In genomic region chr17:15399443-15399842, GRCh38 we compare ENCODE assay signal across 31 cellular contexts. TPM values are rescaled to one million over a fixed set of nuclear protein-coding genes. Genes with fewer than 3 reads are reported as not detected.
DNase-seq lines count a peak whose midpoint lies in the region; ATAC-seq and TF ChIP-seq lines count a peak whose summit lies in the region.
"Had no signal": no experiment of that assay in that cellular context is flagged by ENCODE, and none has a peak within 500 bp of the region (broad histone marks: within the 10 kb centered on the region; RNA-seq: fewer than 3 reads in every experiment).

No MANE protein-coding gene starts in this region.

- H3K36me3 Mint-ChIP-seq in CD8-positive, alpha-beta T cell: no peaks in the 10 kb centered on the region
- H3K36me3 Mint-ChIP-seq: mesothelial cell of epicardium; naive thymus-derived CD4-positive, alpha-beta T cell had no signal

- TF ChIP-seq POLR2A in sigmoid colon (IDR thresholded peaks at IDR 0.05): no peak

- peak overlapping the region; percentile 47 to 72 for H3K27ac ChIP-seq in right atrium auricular region
- no peak overlapping the region for H3K27ac ChIP-seq in right cardiac atrium (ENCODE audit: low read length)
- H3K27ac ChIP-seq in fibroblast of lung (ENCODE audit: insufficient read depth, low read length): no peak overlapping the region
- peak overlapping the region in 3 of 4 donors; percentile 66 to 70 (median 70) for H3K27ac ChIP-seq in sigmoid colon
- H3K27ac ChIP-seq in CD8-positive, alpha-beta T cell (ENCODE audit: low read depth, low read length): no peak overlapping the region
- H3K27ac ChIP-seq: A549, brain microvascular endothelial cell, left lung, thoracic aorta, uterus had no signal

- H3K27me3 ChIP-seq in right atrium auricular region: no peaks in the 10 kb centered on the region
- no peaks in the 10 kb centered on the region for H3K27me3 ChIP-seq in right cardiac atrium (ENCODE audit: control insufficient read depth, insufficient read depth)
- no peaks in the 10 kb centered on the region for H3K27me3 ChIP-seq in fibroblast of lung (ENCODE audit: control insufficient read depth, insufficient read depth, low read length)
- no peaks in the 10 kb centered on the region for H3K27me3 ChIP-seq in sigmoid colon
- no peaks in the 10 kb centered on the region for H3K27me3 ChIP-seq in CD8-positive, alpha-beta T cell (ENCODE audit: insufficient read depth, low read length)
- no peaks in the 10 kb centered on the region for H3K27me3 ChIP-seq in MG63
- H3K27me3 ChIP-seq: brain microvascular endothelial cell, left lung, uterus had no signal

- no peak overlapping the region for H3K4me3 Mint-ChIP-seq in CD8-positive, alpha-beta T cell
- H3K4me3 Mint-ChIP-seq: activated CD4-positive, alpha-beta memory T cell treated with anti-CD3 and anti-CD28 coated beads, Interleukin-2, amount 10 ng/mL, durations not matched to agents 7 days and 5 days; activated T-helper 17 cell treated with anti-CD3 and anti-CD28 coated beads, Interleukin-2, amount 50 U/mL, for 72 hours; CD4-positive, alpha-beta T cell; mesothelial cell of epicardium; naive thymus-derived CD4-positive, alpha-beta T cell; T-helper 2 cell treated with Interferon-gamma antibody and Interleukin-4, amounts not matched to agents 5 μg/mL and 100 μg/mL, for 36 hours had no signal

- peaks cover 13% of the 10 kb centered on the region for H3K27me3 Mint-ChIP-seq in CD8-positive, alpha-beta T cell (ENCODE audit: low read depth)

- DNase-seq in right atrium auricular region (ENCODE audit: low spot score) (no peak), right cardiac atrium (no peak), fibroblast of lung (ENCODE audit: low read depth in 2 of 2) (no peak), sigmoid colon (no peak), MG63 (no peak)
- DNase-seq in activated CD8-positive, alpha-beta memory T cell treated with anti-CD3 and anti-CD28 coated beads, Interleukin-2, amount 50 U/mL, for 48 hours: no peak
- no peak for DNase-seq in CD8-positive, alpha-beta T cell
- no peak for DNase-seq in activated CD8-positive, alpha-beta memory T cell treated with anti-CD3 and anti-CD28 coated beads for 24 hours
- DNase-seq: activated CD4-positive, alpha-beta memory T cell treated with anti-CD3 and anti-CD28 coated beads, Interleukin-2, amount 10 ng/mL, durations not matched to agents 7 days and 5 days; activated naive CD4-positive, alpha-beta T cell treated with anti-CD3 and anti-CD28 coated beads, Interleukin-2, amount 50 U/mL, for 16 hours; AML-193; amniotic stem cell; CD4-positive, alpha-beta T cell; GOT3; left lung; naive thymus-derived CD4-positive, alpha-beta T cell; NCI-H1436 treated with DMSO at 0.1 percent for 48 hours; NCI-H345; NCI-H69; small intestine; stimulated activated naive CD4-positive, alpha-beta T cell treated with Interleukin-2 at 50 U/mL for 16 hours; uterus had no signal

- H3K4me1 ChIP-seq in right atrium auricular region (peaks cover 0 to 34% of the 10 kb centered on the region in 2 donors), right cardiac atrium (ENCODE audit: control insufficient read depth, insufficient read depth, low read length) (peaks cover 9% of the 10 kb centered on the region), fibroblast of lung (ENCODE audit: control insufficient read depth, extremely low read depth, insufficient read depth, low read length) (peaks cover 15% of the 10 kb centered on the region), sigmoid colon (peaks cover 0 to 67% (median 54%) of the 10 kb centered on the region in 4 donors)
- H3K4me1 ChIP-seq in CD8-positive, alpha-beta T cell (ENCODE audit: insufficient read depth, low read length): no peaks in the 10 kb centered on the region
- H3K4me1 ChIP-seq: left lung, uterus had no signal

- TF ChIP-seq EP300 in sigmoid colon (IDR thresholded peaks at IDR 0.05): no peak

- H3K79me2 ChIP-seq in fibroblast of lung (ENCODE audit: control insufficient read depth, insufficient read depth, low read length): no peaks in the 10 kb centered on the region

- POLR2A ChIA-PET in CD8-positive, alpha-beta T cell (lab: Charles Lee): no interaction called here

- no peaks in the 10 kb centered on the region for H4K20me1 ChIP-seq in fibroblast of lung (ENCODE audit: control insufficient read depth, extremely low read depth, insufficient read depth, low read length)

- 90% methylated on average over 6 of the region's 6 CpGs for WGBS in right cardiac atrium
- 96% methylated on average over 6 of the region's 6 CpGs for WGBS in sigmoid colon, 2 donors

- CTCF ChIA-PET in CD8-positive, alpha-beta T cell (lab: Charles Lee): no interaction called here

- no peak for ATAC-seq in right cardiac atrium
- no peak for ATAC-seq in CD8-positive, alpha-beta T cell
- ATAC-seq: activated T-helper 17 cell treated with anti-CD3 and anti-CD28 coated beads, Interleukin-2, amount 50 U/mL, for 72 hours; naive thymus-derived CD4-positive, alpha-beta T cell; Panc1 had no signal

- intact Hi-C loops in right cardiac atrium (cut with DNase I): loop anchor here in 1 of 4 donors (10.0 kb wide), 1 partner anchor 135 kb away; the partner anchor contains the start of gene PMP22
- intact Hi-C loops in sigmoid colon (cut with DNase I): loop anchor here (2.0 to 5.0 kb wide), 3 partner anchors 31 to 92 kb away; no protein-coding TSS in a partner anchor
- intact Hi-C loops in CD8-positive, alpha-beta T cell (cut with DNase I, micrococcal nuclease): no loop called here

- H3K36me3 ChIP-seq in right atrium auricular region (no peaks in the 10 kb centered on the region), fibroblast of lung (ENCODE audit: control insufficient read depth, insufficient read depth, low read length) (no peaks in the 10 kb centered on the region), sigmoid colon (no peaks in the 10 kb centered on the region), MG63 (no peaks in the 10 kb centered on the region)
- no peaks in the 10 kb centered on the region for H3K36me3 ChIP-seq in CD8-positive, alpha-beta T cell (ENCODE audit: insufficient read depth, low read length)
- H3K36me3 ChIP-seq: brain microvascular endothelial cell, left lung, thoracic aorta, uterus had no signal

- no peak overlapping the region for H3K4me3 ChIP-seq in right atrium auricular region
- no peak overlapping the region for H3K4me3 ChIP-seq in right cardiac atrium (ENCODE audit: low read length)
- no peak overlapping the region for H3K4me3 ChIP-seq in fibroblast of lung (replicated peaks in 1 of 4; ENCODE audit: control extremely low read depth in 1 of 4, insufficient read depth in 1 of 4, low read depth in 3 of 4, low read length in 4 of 4)
- no peak overlapping the region for H3K4me3 ChIP-seq in sigmoid colon
- H3K4me3 ChIP-seq in CD8-positive, alpha-beta T cell (ENCODE audit: low read depth, low read length): no peak overlapping the region
- H3K4me3 ChIP-seq in MG63: no peak overlapping the region
- H3K4me3 ChIP-seq: A549, left lung, thoracic aorta, uterus had no signal

- H3K9ac ChIP-seq in fibroblast of lung (ENCODE audit: insufficient read depth, low read length): no peak overlapping the region

- TF ChIP-seq CTCF in right atrium auricular region (IDR thresholded peaks at IDR 0.05): no peak
- TF ChIP-seq CTCF in fibroblast of lung (conservative IDR thresholded peaks at IDR 0.05 in 1 of 2, IDR thresholded peaks at IDR 0.05 in 1 of 2; ENCODE audit: low read depth in 1 of 2, low read length in 2 of 2): no peak
- TF ChIP-seq CTCF in sigmoid colon (IDR thresholded peaks at IDR 0.05): no peak
- TF ChIP-seq CTCF in CD8-positive, alpha-beta T cell (IDR thresholded peaks at IDR 0.05): no peak

- no peak overlapping the region for H3K4me2 ChIP-seq in fibroblast of lung (ENCODE audit: extremely low read depth, insufficient read depth, low read length)
- H3K4me2 ChIP-seq: A549 had no signal

- H3K27ac Mint-ChIP-seq in CD8-positive, alpha-beta T cell: no peak overlapping the region
- H3K27ac Mint-ChIP-seq: activated CD4-positive, alpha-beta memory T cell treated with anti-CD3 and anti-CD28 coated beads, Interleukin-2, amount 10 ng/mL, durations not matched to agents 7 days and 5 days; activated T-helper 17 cell treated with anti-CD3 and anti-CD28 coated beads, Interleukin-2, amount 50 U/mL, for 72 hours; CD4-positive, alpha-beta T cell; mesothelial cell of epicardium; T-helper 2 cell treated with Interferon-gamma antibody and Interleukin-4, amounts not matched to agents 5 μg/mL and 100 μg/mL, for 36 hours had no signal

- H3K9me3 Mint-ChIP-seq in CD8-positive, alpha-beta T cell: no peaks in the 10 kb centered on the region
- H3K9me3 Mint-ChIP-seq: activated CD4-positive, alpha-beta memory T cell treated with anti-CD3 and anti-CD28 coated beads, Interleukin-2, amount 10 ng/mL, durations not matched to agents 7 days and 5 days; activated T-helper 17 cell treated with anti-CD3 and anti-CD28 coated beads, Interleukin-2, amount 50 U/mL, for 72 hours; CD4-positive, alpha-beta T cell; mesothelial cell of epicardium; T-helper 2 cell treated with Interferon-gamma antibody and Interleukin-4, amounts not matched to agents 5 μg/mL and 100 μg/mL, for 36 hours had no signal

- no peaks in the 10 kb centered on the region for H3K9me3 ChIP-seq in right atrium auricular region
- H3K9me3 ChIP-seq in right cardiac atrium (ENCODE audit: control insufficient read depth, low read length): no peaks in the 10 kb centered on the region
- H3K9me3 ChIP-seq in fibroblast of lung (ENCODE audit: control insufficient read depth, insufficient read depth, low read depth, low read length): no peaks in the 10 kb centered on the region
- H3K9me3 ChIP-seq in sigmoid colon: no peaks in the 10 kb centered on the region
- no peaks in the 10 kb centered on the region for H3K9me3 ChIP-seq in CD8-positive, alpha-beta T cell (ENCODE audit: low read length)
- no peaks in the 10 kb centered on the region for H3K9me3 ChIP-seq in MG63
- H3K9me3 ChIP-seq: A549, left lung, thoracic aorta, uterus had no signal

- no peaks in the 10 kb centered on the region for H3K4me1 Mint-ChIP-seq in CD8-positive, alpha-beta T cell (ENCODE audit: low read depth)
- H3K4me1 Mint-ChIP-seq: activated CD4-positive, alpha-beta memory T cell treated with anti-CD3 and anti-CD28 coated beads, Interleukin-2, amount 10 ng/mL, durations not matched to agents 7 days and 5 days; activated T-helper 17 cell treated with anti-CD3 and anti-CD28 coated beads, Interleukin-2, amount 50 U/mL, for 72 hours; naive thymus-derived CD4-positive, alpha-beta T cell had no signal

- peak overlapping the region; percentile 77 for H2AFZ ChIP-seq in fibroblast of lung (ENCODE audit: low read length)

RNA-seq across cellular contexts. Expression of gene TEKT3, which starts 58.0 kb away (rescaled TPM):
- total RNA-seq in right atrium auricular region (not detected), right cardiac atrium (under 1 TPM in 3 of 4 donors, not detected in 1; 0.53 to 0.81 (median 0.77) TPM), fibroblast of lung (0.33 and 0.77 TPM in 2 replicates), sigmoid colon (1 to 10 TPM in 1 of 4 donors, not detected in 3; 1.8 TPM)
- polyA plus RNA-seq in right cardiac atrium (0.32 TPM), fibroblast of lung (0.19 and 0.52 TPM in 2 replicates), sigmoid colon (under 1 TPM in 1 of 3 donors, not detected in 2; 0.26 TPM)
- polyA plus RNA-seq in fibroblast of lung (2012): 0.59 TPM in 1 of 2 replicates, not detected in the other
- polyA minus RNA-seq in fibroblast of lung (ENCODE audit: low replicate concordance): not detected in 2 replicates
- under 1 TPM in 1 of 2 experiments, not detected in 1; 0.28 TPM for total RNA-seq in CD8-positive, alpha-beta T cell
- total RNA-seq in MG63 (2014; rRNA removed; shearing (Covaris generic); ENCODE audit: low replicate concordance): not detected in 2 replicates
- total RNA-seq: CD4-positive, alpha-beta T cell; LHCN-M2; pulmonary artery endothelial cell; thoracic aorta had no signal
- polyA plus RNA-seq: naive thymus-derived CD4-positive, alpha-beta T cell had no signal

Comparison
In these comparisons a context has a peak if more than half of its experiments do, and no peak if none do; other contexts are left out.
1. H3K27ac ChIP-seq: peak in right atrium auricular region (2 of 2) and sigmoid colon (3 of 4); none in right cardiac atrium (single experiment), fibroblast of lung (single experiment) and CD8-positive, alpha-beta T cell (single experiment).